8 cellular contexts compared by ENCODE assay signal in the genomic region with DNA sequence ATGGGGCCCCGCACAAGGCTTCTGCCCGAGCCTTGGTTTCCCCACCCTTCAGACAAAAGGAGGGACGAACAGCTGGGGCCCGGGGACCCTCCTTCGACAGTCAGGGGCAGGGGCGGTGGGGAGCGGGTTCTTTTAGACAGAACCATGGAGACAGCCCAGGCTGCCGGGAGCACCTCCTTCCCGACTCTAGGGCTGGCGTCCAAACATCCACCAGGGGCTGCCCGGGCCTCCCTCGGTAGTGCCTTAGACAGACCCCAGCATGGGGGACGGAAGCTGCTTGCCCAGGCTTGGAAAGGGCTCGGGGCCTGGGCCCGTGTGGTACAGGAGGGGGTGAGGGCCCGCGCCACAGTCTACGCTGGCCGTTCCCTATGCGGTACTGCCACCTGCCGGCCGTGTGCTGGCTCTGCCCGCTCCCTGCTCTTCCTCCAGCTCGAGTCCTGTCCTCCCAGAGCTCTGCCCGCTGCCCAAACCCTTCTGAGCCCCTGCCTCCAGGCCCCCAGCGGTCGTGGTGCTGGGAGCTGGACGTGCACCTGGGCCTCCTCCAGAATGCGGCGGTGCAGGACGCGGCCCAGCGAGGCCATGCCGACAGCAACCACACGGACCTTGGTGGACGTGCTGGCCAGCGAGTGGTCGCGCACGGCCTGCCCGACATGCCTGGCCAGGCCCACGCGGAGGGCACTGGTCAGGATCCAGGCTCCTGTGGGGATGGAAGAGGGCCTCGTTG. TPM values are rescaled to one million over a fixed set of nuclear protein-coding genes. Genes with fewer than 3 reads are reported as not detected.
DNase-seq lines count a peak whose midpoint lies in the region; ATAC-seq, FAIRE-seq and TF ChIP-seq lines count a peak whose summit lies in the region.

No MANE protein-coding gene starts in this region.

- DNase-seq in GM12891 (ENCODE audit: insufficient read length, low spot score) (peak; percentile 99), IMR-90 (peak; percentile 59), OCI-M2 (lab: John Stamatoyannopoulos, UW; ENCODE audit: unreplicated experiment) (peak; percentile 5), fibroblast of gingiva (ENCODE audit: low read depth) (peak; percentile 55)
- DNase-seq in activated T-cell treated with anti-CD3 and anti-CD28 coated beads, Interleukin-2, amount 50 U/mL, for 24 hours, result peak; percentile 83
- DNase-seq in stimulated activated naive B cell treated with anti-CD40 and anti-IgM and Interleukin-4, amounts not matched to agents 10 μg/mL and 1 μg/mL and 100 μg/mL, for 72 hours, result peak; percentile 56

- no peak overlapping the region for H3K4me3 Mint-ChIP-seq in activated T-cell treated with anti-CD3 and anti-CD28 coated beads, Interleukin-2, amount 50 U/mL, for 24 hours
- no peak overlapping the region for H3K4me3 Mint-ChIP-seq in nephron
- H3K4me3 Mint-ChIP-seq in stimulated activated naive B cell treated with anti-CD40 and anti-IgM and Interleukin-4, amounts not matched to agents 10 μg/mL and 1 μg/mL and 100 μg/mL, for 72 hours, result no peak overlapping the region

- dilution Hi-C loops in IMR-90 (cut with HindIII; ENCODE audit: low sequenced_read_pairs, unreplicated experiment), result no loop called here

- no peak overlapping the region for H3K27ac ChIP-seq in IMR-90 (ENCODE audit: insufficient read depth, low read length)

- H2AK9ac ChIP-seq in IMR-90 (replicated peaks; ENCODE audit: low read depth, low read length, poor library complexity), result peak overlapping the region; percentile 22

- WGBS in IMR-90 (ENCODE audit: extremely low coverage in 2 of 2, insufficient read length in 1 of 2), 2 experiments, result 9% methylated on average over 18 of the region's 44 CpGs; no CpG with 5 or more reads in 1 of the 2 experiments

- TF ChIP-seq RAD21 in IMR-90 (IDR thresholded peaks at IDR 0.05; ENCODE audit: low read length), result peak; percentile 96

- CTCF ChIA-PET in IMR-90 (lab: Yijun Ruan, JAX), result interaction anchor here (0.6 to 3.3 kb wide), 5 partner anchors 110 to 234 kb away, joined by 3 to 73 read pairs (median 5); no protein-coding TSS in a partner anchor

- no peaks in the 10 kb centered on the region for H3K4me1 ChIP-seq in IMR-90 (ENCODE audit: control insufficient read depth, insufficient read depth, low read length)

- TF ChIP-seq CTCF in IMR-90 (conservative IDR thresholded peaks at IDR 0.05; ENCODE audit: low read depth, low read length) (peak; percentile 97), nephron (IDR thresholded peaks at IDR 0.05; ENCODE audit: unreplicated experiment in 3 of 3) (peak; percentile 95 to 96 (median 95))

- H3K27me3 ChIP-seq in IMR-90 (ENCODE audit: control insufficient read depth, insufficient read depth, low read length), result peaks cover 9% of the 10 kb centered on the region; the same call in 1 of the 2 replicates

- peak; percentile 97 for ATAC-seq in IMR-90 (ENCODE audit: low read depth)
- peak; percentile 96 to 98 for ATAC-seq in stimulated activated naive B cell treated with anti-CD40 and anti-IgM and Interleukin-4, amounts not matched to agents 10 μg/mL and 1 μg/mL and 100 μg/mL, for 72 hours (replicated peaks)
- no peak for ATAC-seq in HG03025 (IDR thresholded peaks at IDR 0.05; ENCODE audit: low FRiP score, unreplicated experiment)

- no peak overlapping the region for H3K4me2 ChIP-seq in IMR-90 (ENCODE audit: low read depth, low read length)

- peak overlapping the region; percentile 88 for H2AFZ ChIP-seq in IMR-90 (replicated peaks; ENCODE audit: low read length, poor library complexity)

- H3K36me3 Mint-ChIP-seq in activated T-cell treated with anti-CD3 and anti-CD28 coated beads, Interleukin-2, amount 50 U/mL, for 24 hours (ENCODE audit: low read depth), result no peaks in the 10 kb centered on the region
- no peaks in the 10 kb centered on the region for H3K36me3 Mint-ChIP-seq in nephron (ENCODE audit: low read depth)
- no peaks in the 10 kb centered on the region for H3K36me3 Mint-ChIP-seq in stimulated activated naive B cell treated with anti-CD40 and anti-IgM and Interleukin-4, amounts not matched to agents 10 μg/mL and 1 μg/mL and 100 μg/mL, for 72 hours

- no peak overlapping the region for H4K8ac ChIP-seq in IMR-90 (ENCODE audit: low read depth in 2 of 2, low read length in 2 of 2)

- no peak overlapping the region for H3K4ac ChIP-seq in IMR-90 (ENCODE audit: low read depth, low read length)

- intact Hi-C loops in IMR-90 (cut with micrococcal nuclease), result loop anchor here (1.0 kb wide), 2 partner anchors 223 to 254 kb away; no protein-coding TSS in a partner anchor

- no peak overlapping the region for H3K18ac ChIP-seq in IMR-90 (ENCODE audit: low read depth, low read length)

- H3K14ac ChIP-seq in IMR-90 (replicated peaks; ENCODE audit: low read depth, low read length), result no peak overlapping the region

- peaks cover 6% of the 10 kb centered on the region for H3K4me1 Mint-ChIP-seq in activated T-cell treated with anti-CD3 and anti-CD28 coated beads, Interleukin-2, amount 50 U/mL, for 24 hours (ENCODE audit: low read depth)
- H3K4me1 Mint-ChIP-seq in nephron, result no peaks in the 10 kb centered on the region
- peaks cover 2 to 11% of the 10 kb centered on the region in 2 donors for H3K4me1 Mint-ChIP-seq in stimulated activated naive B cell treated with anti-CD40 and anti-IgM and Interleukin-4, amounts not matched to agents 10 μg/mL and 1 μg/mL and 100 μg/mL, for 72 hours

- no peaks in the 10 kb centered on the region for H3K9me3 ChIP-seq in IMR-90 (ENCODE audit: control insufficient read depth, insufficient read depth, low read length)

- no peaks in the 10 kb centered on the region for H3K36me3 ChIP-seq in IMR-90 (ENCODE audit: control insufficient read depth, insufficient read depth, low read length)

- in situ Hi-C loops in IMR-90 (cut with MboI; ENCODE audit: low sequenced_read_pairs), result loop anchor here (10.0 kb wide), 1 partner anchor 474 kb away; no protein-coding TSS in a partner anchor

- no peak overlapping the region for H4K91ac ChIP-seq in IMR-90 (ENCODE audit: insufficient read depth, low read depth, low read length)

- H4K5ac ChIP-seq in IMR-90 (ENCODE audit: low read depth, low read length), result no peak overlapping the region

- no peaks in the 10 kb centered on the region for H3K27me3 Mint-ChIP-seq in activated T-cell treated with anti-CD3 and anti-CD28 coated beads, Interleukin-2, amount 50 U/mL, for 24 hours
- no peaks in the 10 kb centered on the region for H3K27me3 Mint-ChIP-seq in nephron (ENCODE audit: low read depth)
- peaks cover 0 to 13% of the 10 kb centered on the region in 2 donors for H3K27me3 Mint-ChIP-seq in stimulated activated naive B cell treated with anti-CD40 and anti-IgM and Interleukin-4, amounts not matched to agents 10 μg/mL and 1 μg/mL and 100 μg/mL, for 72 hours

- no peak overlapping the region for H2BK5ac ChIP-seq in IMR-90 (ENCODE audit: low read depth, low read length, poor library complexity, severe bottlenecking)

- no peaks in the 10 kb centered on the region for H3K79me1 ChIP-seq in IMR-90 (ENCODE audit: low read depth in 1 of 2, low read length in 2 of 2)

- no peaks in the 10 kb centered on the region for H3K9me1 ChIP-seq in IMR-90 (ENCODE audit: insufficient read depth, low read length)

- POLR2A ChIA-PET in IMR-90 (lab: Charles Lee; ENCODE audit: unreplicated experiment), result no interaction called here

- H3K23ac ChIP-seq in IMR-90 (ENCODE audit: low read depth, low read length), result no peak overlapping the region

- BruUV-seq in IMR-90 (replicated peaks; lab: Mats Ljungman, UMichigan), result no TSS peak

- H2BK20ac ChIP-seq in IMR-90 (ENCODE audit: low read depth, low read length), result no peak overlapping the region

- H3K4me3 ChIP-seq in IMR-90 (ENCODE audit: insufficient read depth, low read depth, low read length), result no peak overlapping the region

- no peak overlapping the region for H2BK15ac ChIP-seq in IMR-90 (ENCODE audit: low read depth, low read length)

- H3K27ac Mint-ChIP-seq in activated T-cell treated with anti-CD3 and anti-CD28 coated beads, Interleukin-2, amount 50 U/mL, for 24 hours, result no peak overlapping the region
- H3K27ac Mint-ChIP-seq in nephron, result peak overlapping the region in 2 of 3 experiments; percentile 75 to 94
- no peak overlapping the region for H3K27ac Mint-ChIP-seq in stimulated activated naive B cell treated with anti-CD40 and anti-IgM and Interleukin-4, amounts not matched to agents 10 μg/mL and 1 μg/mL and 100 μg/mL, for 72 hours

- H2AK5ac ChIP-seq in IMR-90 (ENCODE audit: low read depth, low read length), result no peak overlapping the region

- TF ChIP-seq POLR2A in GM12891 (IDR thresholded peaks at IDR 0.05; ENCODE audit: low read depth, low read length) (no peak), IMR-90 (IDR thresholded peaks at IDR 0.05; ENCODE audit: low read depth, low read length) (no peak)

- H3K56ac ChIP-seq in IMR-90 (ENCODE audit: extremely low read depth, insufficient read depth, low read length), result no peak overlapping the region

- H4K20me1 ChIP-seq in IMR-90 (ENCODE audit: insufficient read depth, low read length), result no peaks in the 10 kb centered on the region

- no peak overlapping the region for H2BK120ac ChIP-seq in IMR-90 (ENCODE audit: low read depth, low read length)

- peak; percentile 94 for FAIRE-seq in GM12891 (lab: Jason Lieb, UNC)

- H3K9ac ChIP-seq in IMR-90 (ENCODE audit: low read depth, low read length), result no peak overlapping the region

- no peaks in the 10 kb centered on the region for H3K9me3 Mint-ChIP-seq in activated T-cell treated with anti-CD3 and anti-CD28 coated beads, Interleukin-2, amount 50 U/mL, for 24 hours
- H3K9me3 Mint-ChIP-seq in nephron, result no peaks in the 10 kb centered on the region
- no peaks in the 10 kb centered on the region for H3K9me3 Mint-ChIP-seq in stimulated activated naive B cell treated with anti-CD40 and anti-IgM and Interleukin-4, amounts not matched to agents 10 μg/mL and 1 μg/mL and 100 μg/mL, for 72 hours

RNA-seq across cellular contexts. Expression of gene TSSC4, which starts 20.1 kb away (rescaled TPM):
- 28.8 TPM for polyA plus RNA-seq in GM12891 (2012; ENCODE audit: low read depth, missing spikeins)
- 40.0 and 45.3 TPM in 2 replicates for total RNA-seq in IMR-90 (2012; rRNA removed)
- 34.9 and 43.2 TPM in 2 replicates for polyA plus RNA-seq in IMR-90 (2012; rRNA removed)
- 31.3 and 46.1 TPM in 2 replicates for polyA plus RNA-seq in IMR-90 (2012; cell fraction: cytosol; rRNA removed)
- 40.8 and 137 TPM in 2 replicates for polyA plus RNA-seq in IMR-90 (2012; cell fraction: nucleus; rRNA removed; ENCODE audit: low replicate concordance)

RNA-seq across cellular contexts. Expression of gene TRPM5, which starts 23.6 kb away (rescaled TPM):
- not detected for polyA plus RNA-seq in GM12891 (2012; ENCODE audit: low read depth, missing spikeins)
- total RNA-seq in IMR-90 (2012; rRNA removed), result not detected in 2 replicates
- polyA plus RNA-seq in IMR-90 (2012; rRNA removed), result not detected in 2 replicates
- not detected in 2 replicates for polyA plus RNA-seq in IMR-90 (2012; cell fraction: cytosol; rRNA removed)
- polyA plus RNA-seq in IMR-90 (2012; cell fraction: nucleus; rRNA removed; ENCODE audit: low replicate concordance), result 0.02 TPM in 1 of 2 replicates, not detected in the other

RNA-seq across cellular contexts. Expression of gene KCNQ1, which starts 24.1 kb away (rescaled TPM):
- 0.46 TPM for polyA plus RNA-seq in GM12891 (2012; ENCODE audit: low read depth, missing spikeins)
- not detected in 2 replicates for total RNA-seq in IMR-90 (2012; rRNA removed)
- polyA plus RNA-seq in IMR-90 (2012; rRNA removed), result 0.07 TPM in 1 of 2 replicates, not detected in the other
- polyA plus RNA-seq in IMR-90 (2012; cell fraction: cytosol; rRNA removed), result 0.02 TPM in 1 of 2 replicates, not detected in the other
- 0.14 and 0.17 TPM in 2 replicates for polyA plus RNA-seq in IMR-90 (2012; cell fraction: nucleus; rRNA removed; ENCODE audit: low replicate concordance)

RNA-seq across cellular contexts. Expression of gene CD81, which starts 43.6 kb away (rescaled TPM):
- polyA plus RNA-seq in GM12891 (2012; ENCODE audit: low read depth, missing spikeins), result 144 TPM
- total RNA-seq in IMR-90 (2012; rRNA removed), result 119 and 159 TPM in 2 replicates
- 566 and 689 TPM in 2 replicates for polyA plus RNA-seq in IMR-90 (2012; rRNA removed)
- polyA plus RNA-seq in IMR-90 (2012; cell fraction: cytosol; rRNA removed), result 940 and 1,395 TPM in 2 replicates
- polyA plus RNA-seq in IMR-90 (2012; cell fraction: nucleus; rRNA removed; ENCODE audit: low replicate concordance), result 328 and 597 TPM in 2 replicates

Comparison
In these comparisons a context has a peak if more than half of its experiments do, and no peak if none do; other contexts are left out.
1. DNase-seq: peak in every context shown above with its lines; median percentile 99 in GM12891; 83 in activated T-cell treated with anti-CD3 and anti-CD28 coated beads, Interleukin-2, amount 50 U/mL, for 24 hours; 59 in IMR-90; 56 in stimulated activated naive B cell treated with anti-CD40 and anti-IgM and Interleukin-4, amounts not matched to agents 10 μg/mL and 1 μg/mL and 100 μg/mL, for 72 hours; 55 in fibroblast of gingiva; 5 in OCI-M2.
2. H3K27ac Mint-ChIP-seq: peak in nephron (2 of 3); none in activated T-cell treated with anti-CD3 and anti-CD28 coated beads, Interleukin-2, amount 50 U/mL, for 24 hours (single experiment) and stimulated activated naive B cell treated with anti-CD40 and anti-IgM and Interleukin-4, amounts not matched to agents 10 μg/mL and 1 μg/mL and 100 μg/mL, for 72 hours (single experiment).